ENCODE assay signal across 25 cellular contexts in genomic region chr9:69299316-69299715, GRCh38. TPM values are rescaled to one million over a fixed set of nuclear protein-coding genes. Genes with fewer than 3 reads are reported as not detected.
DNase-seq lines count a peak whose midpoint lies in the region; ATAC-seq, FAIRE-seq and TF ChIP-seq lines count a peak whose summit lies in the region.
"Had no signal": no experiment of that assay in that cellular context is flagged by ENCODE, and none has a peak within 500 bp of the region (broad histone marks: within the 10 kb centered on the region; RNA-seq: fewer than 3 reads in every experiment).

No MANE protein-coding gene starts in this region.

- H2AFZ ChIP-seq in GM12878 (ENCODE audit: control insufficient read depth, low read depth, low read length) (no peak overlapping the region), SK-N-SH (ENCODE audit: low read depth) (no peak overlapping the region), neural progenitor cell (replicated peaks) (no peak overlapping the region)

- H3K27ac ChIP-seq in GM12878 (ENCODE audit: control insufficient read depth, insufficient read depth) (no peak overlapping the region), SK-N-SH (ENCODE audit: low read depth in 2 of 2, low read length in 1 of 2) (no peak overlapping the region), neural progenitor cell (no peak overlapping the region)

- ATAC-seq in GM12878, result no peak
- ATAC-seq: GM23338 had no signal

- H3K27me3 ChIP-seq in GM12878 (replicated peaks in 1 of 2; ENCODE audit: control insufficient read depth in 2 of 2, insufficient read depth in 2 of 2, low read length in 1 of 2) (no peaks in the 10 kb centered on the region), SK-N-SH (ENCODE audit: insufficient read depth) (peaks cover 13% of the 10 kb centered on the region; the same call in 1 of the 2 replicates), neural progenitor cell (no peaks in the 10 kb centered on the region)

- no peaks in the 10 kb centered on the region for H3K79me2 ChIP-seq in GM12878 (ENCODE audit: control insufficient read depth, insufficient read depth, low read length)
- H3K79me2 ChIP-seq in SK-N-SH (ENCODE audit: insufficient read depth), result no peaks in the 10 kb centered on the region
- H3K79me2 ChIP-seq in neural progenitor cell (ENCODE audit: low read depth), result no peaks in the 10 kb centered on the region

- POLR2A ChIA-PET in GM12878 (lab: Charles Lee) (no interaction called here), SK-N-SH (lab: Yijun Ruan, JAX) (no interaction called here)

- CTCF ChIA-PET in GM12878 (lab: Yijun Ruan, JAX) (no interaction called here), SK-N-SH (lab: Yijun Ruan, JAX) (interaction anchor here (0.9 kb wide), 1 partner anchor 123 kb away, joined by 3 read pairs; no protein-coding TSS in a partner anchor)

- no peaks in the 10 kb centered on the region for H3K9me2 ChIP-seq in SK-N-SH

- BruUV-seq in GM12878 (replicated peaks; lab: Mats Ljungman, UMichigan), result no TSS peak

- TF ChIP-seq POLR2A in GM12891 (IDR thresholded peaks at IDR 0.05; ENCODE audit: low read depth, low read length) (no peak), GM12878 (IDR thresholded peaks at IDR 0.05; ENCODE audit: low read depth, low read length) (no peak)

- H3K36me3 Mint-ChIP-seq in neural progenitor cell, result no peaks in the 10 kb centered on the region
- H3K36me3 Mint-ChIP-seq: CD4-positive, CD25-positive, alpha-beta regulatory T cell; CD8-positive, alpha-beta memory T cell had no signal

- in situ Hi-C loops in KBM-7 (cut with MboI; ENCODE audit: low pct_unique_long_range_greater_than_20kb, low sequenced_read_pairs) (no loop called here), GM12878 (cut with MboI) (no loop called here)

- no peak overlapping the region for H3K4me2 ChIP-seq in GM12878 (ENCODE audit: control insufficient read depth, insufficient read depth)
- H3K4me2 ChIP-seq in SK-N-SH, result no peak overlapping the region
- H3K4me2 ChIP-seq in neural progenitor cell, result no peak overlapping the region
- H3K4me2 ChIP-seq: GM23338 had no signal

- no peak for TF ChIP-seq EP300 in GM12878 (IDR thresholded peaks at IDR 0.05; ENCODE audit: borderline replicate concordance in 1 of 2, control insufficient read depth in 1 of 2, low read depth in 2 of 2, low read length in 2 of 2)
- TF ChIP-seq EP300 in SK-N-SH (IDR thresholded peaks at IDR 0.05; ENCODE audit: borderline replicate concordance in 1 of 2, low read depth in 1 of 2, low read length in 1 of 2), result no peak

- no peaks in the 10 kb centered on the region for H3K9me3 Mint-ChIP-seq in neural progenitor cell
- H3K9me3 Mint-ChIP-seq: CD8-positive, alpha-beta memory T cell; GM23338 had no signal

- SMC1A ChIA-PET in GM12878 (lab: Charles Lee; ENCODE audit: uncharacterized antibody, unreplicated experiment), result no interaction called here

- TF ChIP-seq CTCF in GM12878 (IDR thresholded peaks at IDR 0.05 in 2 of 3, conservative IDR thresholded peaks at IDR 0.05 in 1 of 3; ENCODE audit: control insufficient read depth in 2 of 3, extremely low read depth in 1 of 3, insufficient read depth in 1 of 3, low read depth in 3 of 3, low read length in 3 of 3) (no peak), SK-N-SH (IDR thresholded peaks at IDR 0.05) (no peak), neural progenitor cell (IDR thresholded peaks at IDR 0.05) (no peak)

- RAD21 ChIA-PET in GM12878 (lab: Charles Lee; ENCODE audit: unreplicated experiment), result no interaction called here

- TF ChIP-seq RAD21 in GM12878 (IDR thresholded peaks at IDR 0.05; ENCODE audit: insufficient read depth, low read depth, low read length), result no peak
- no peak for TF ChIP-seq RAD21 in SK-N-SH (IDR thresholded peaks at IDR 0.05; ENCODE audit: low read length)

- H3K9ac ChIP-seq in GM12878 (ENCODE audit: control insufficient read depth, insufficient read depth, low read length) (no peak overlapping the region), SK-N-SH (no peak overlapping the region), neural progenitor cell (no peak overlapping the region)

- WGBS in GM12878 (ENCODE audit: insufficient coverage, insufficient replicate concordance, low lambda C conversion rate, missing lambda C conversion rate), result 4% methylated on average over 1 of the region's 1 CpG
- WGBS in SK-N-SH (ENCODE audit: low lambda C conversion rate), result 26% methylated on average over 1 of the region's 1 CpG

- H3K27me3 Mint-ChIP-seq in neural progenitor cell (ENCODE audit: insufficient read depth, low read depth), result peaks cover 8% of the 10 kb centered on the region

- H3K4me3 ChIP-seq in GM12878, result no peak overlapping the region
- no peak overlapping the region for H3K4me3 ChIP-seq in SK-N-SH (ENCODE audit: low read depth in 2 of 2, low read length in 1 of 2)
- H3K4me3 ChIP-seq in neural progenitor cell, result no peak overlapping the region
- H3K4me3 ChIP-seq: GM23338 had no signal

- H4K20me1 ChIP-seq in GM12878 (ENCODE audit: control insufficient read depth, insufficient read depth) (no peaks in the 10 kb centered on the region), SK-N-SH (ENCODE audit: insufficient read depth) (no peaks in the 10 kb centered on the region), neural progenitor cell (ENCODE audit: low read depth) (no peaks in the 10 kb centered on the region)

- peaks cover 6% of the 10 kb centered on the region for H3K4me1 Mint-ChIP-seq in neural progenitor cell
- H3K4me1 Mint-ChIP-seq: CD4-positive, CD25-positive, alpha-beta regulatory T cell; CD8-positive, alpha-beta memory T cell; GM23338 had no signal

- H3K36me3 ChIP-seq in GM12878 (ENCODE audit: control insufficient read depth in 2 of 2, insufficient read depth in 2 of 2, low read length in 1 of 2) (no peaks in the 10 kb centered on the region), SK-N-SH (replicated peaks in 1 of 2; ENCODE audit: control insufficient read depth in 1 of 2, insufficient read depth in 2 of 2, low read length in 1 of 2) (no peaks in the 10 kb centered on the region), neural progenitor cell (no peaks in the 10 kb centered on the region)
- H3K36me3 ChIP-seq: BE2C had no signal

- H3K4me1 ChIP-seq in GM12878 (ENCODE audit: control insufficient read depth, insufficient read depth, low read length) (no peaks in the 10 kb centered on the region), SK-N-SH (ENCODE audit: control insufficient read depth in 1 of 2, insufficient read depth in 2 of 2, low read depth in 1 of 2, low read length in 1 of 2) (no peaks in the 10 kb centered on the region), neural progenitor cell (no peaks in the 10 kb centered on the region)
- H3K4me1 ChIP-seq: BE2C had no signal

- no peak for FAIRE-seq in GM12891 (lab: Jason Lieb, UNC)
- FAIRE-seq in GM12878 (lab: Jason Lieb, UNC), result no peak
- FAIRE-seq: A204.1, GM12892, GM18507, H54, HTR-8/SVneo had no signal

- H3K4me3 Mint-ChIP-seq in neural progenitor cell, result no peak overlapping the region
- H3K4me3 Mint-ChIP-seq: CD4-positive, CD25-positive, alpha-beta regulatory T cell; CD8-positive, alpha-beta memory T cell; GM23338 had no signal

- H3F3A ChIP-seq in SK-N-SH (replicated peaks; ENCODE audit: insufficient read depth), result no peaks in the 10 kb centered on the region
- H3F3A ChIP-seq in neural progenitor cell (ENCODE audit: low read depth), result no peaks in the 10 kb centered on the region

- no peak overlapping the region for H3K27ac Mint-ChIP-seq in neural progenitor cell
- H3K27ac Mint-ChIP-seq: CD4-positive, CD25-positive, alpha-beta regulatory T cell; CD8-positive, alpha-beta memory T cell; GM23338 had no signal

- intact Hi-C loops in GM12878 (cut with micrococcal nuclease; ENCODE audit: unreplicated experiment), result no loop called here

- H3K9me3 ChIP-seq in GM12878 (replicated peaks; ENCODE audit: control insufficient read depth, insufficient read depth, low read length) (no peaks in the 10 kb centered on the region), SK-N-SH (no peaks in the 10 kb centered on the region), neural progenitor cell (ENCODE audit: low read depth) (no peaks in the 10 kb centered on the region)
- H3K9me3 ChIP-seq: BE2C had no signal

- DNase-seq in GM12891 (ENCODE audit: insufficient read length, low spot score) (no peak), KBM-7 (peak; percentile 29), OCI-M1 (lab: John Stamatoyannopoulos, UW) (peak; percentile 50), GM12878 (ENCODE audit: low read depth, low spot score) (no peak), SK-N-SH (no peak), NCI-H2029 (lab: John Stamatoyannopoulos, UW) (no peak), neural progenitor cell (ENCODE audit: low spot score) (no peak)
- DNase-seq: ACHN; BE2C; C1 segment of cervical spinal cord; CD4-positive, CD25-positive, alpha-beta regulatory T cell; CD8-positive, alpha-beta memory T cell; DMS 273 treated with DMSO at 0.1 percent for 48 hours; DMS53; DND-41; EL; HCEC 1CT; IMR-90 had no signal

TF ChIP-seq in GM12891, 5 proteins besides CTCF, POLR2A, EP300 and RAD21 (continues in another document):
- TF ChIP-seq POLR2AphosphoS5 (IDR thresholded peaks at IDR 0.05; ENCODE audit: low read depth, low read length) (no peak), POU2F2 (IDR thresholded peaks at IDR 0.05; ENCODE audit: low read depth, low read length) (no peak)

TF ChIP-seq in GM12878, 131 proteins besides CTCF, POLR2A, EP300 and RAD21 (continues in another document):
- TF ChIP-seq YY1 (IDR thresholded peaks at IDR 0.05; ENCODE audit: low read depth, low read length) (no peak), BCL11A (IDR thresholded peaks at IDR 0.05; ENCODE audit: low read depth, low read length) (no peak)

TF ChIP-seq in SK-N-SH, 30 proteins besides CTCF, POLR2A, EP300 and RAD21 (continues in another document):
- TF ChIP-seq TCF12 (IDR thresholded peaks at IDR 0.05), result no peak

RNA-seq across cellular contexts. Expression of gene ENTREP1, which starts 25.7 kb away (rescaled TPM):
- not detected for polyA plus RNA-seq in GM12891 (2012; ENCODE audit: low read depth, missing spikeins)
- total RNA-seq in GM12878 (2013; cell fraction: nucleolus; rRNA removed), result not detected in 2 replicates
- not detected in 2 replicates for total RNA-seq in GM12878 (2014; rRNA removed)
- total RNA-seq in GM12878 (2014; rRNA removed; fragmentation: Illumina TruSeq; extraction: Trizol), result not detected in 2 replicates
- not detected in 2 replicates for total RNA-seq in GM12878 (2021)
- not detected for polyA plus RNA-seq in GM12878 (2011; ENCODE audit: low read depth)
- polyA plus RNA-seq in GM12878 (2011; rRNA removed), result not detected in 2 replicates
- not detected in 2 replicates for polyA plus RNA-seq in GM12878 (2011; cell fraction: cytosol; rRNA removed)
- 0.06 and 0.12 TPM in 2 replicates for polyA plus RNA-seq in GM12878 (2011; cell fraction: nucleus; rRNA removed)
- polyA plus RNA-seq in GM12878 (2012), result not detected in 2 replicates
- polyA plus RNA-seq in GM12878 (2014; fragmentation: Illumina TruSeq; extraction: Trizol), result not detected in 2 replicates
- polyA plus RNA-seq in GM12878 (2014; fragmentation: Nextera tagmentation; extraction: Ambion mirVana), result not detected
- not detected in 2 replicates for polyA plus RNA-seq in GM12878 (2014; rRNA removed)
- polyA plus RNA-seq in GM12878 (2016; fragmentation: Nextera tagmentation; extraction: Ambion mirVana), result not detected
- not detected in 2 replicates for polyA minus RNA-seq in GM12878 (2011; rRNA and poly(A)+ RNA removed)
- not detected in 2 replicates for polyA minus RNA-seq in GM12878 (2011; cell fraction: cytosol; rRNA and poly(A)+ RNA removed)
- not detected in 2 replicates for polyA minus RNA-seq in GM12878 (2011; cell fraction: nucleus; rRNA and poly(A)+ RNA removed)
- polyA plus RNA-seq in SK-N-SH (2012; rRNA removed), result not detected in 2 replicates
- not detected in 2 replicates for polyA plus RNA-seq in SK-N-SH (2012; cell fraction: cytosol; rRNA removed)
- polyA plus RNA-seq in SK-N-SH (2012; cell fraction: nucleus; rRNA removed), result 0.04 and 0.07 TPM in 2 replicates
- total RNA-seq in neural progenitor cell (ENCODE audit: low replicate concordance), result 1.8 TPM in 2 replicates
- total RNA-seq: CD4-positive, CD25-positive, alpha-beta regulatory T cell; CD8-positive, alpha-beta memory T cell; G401; IMR-90 had no signal
- polyA plus RNA-seq: CD4-positive, CD25-positive, alpha-beta regulatory T cell; CD8-positive, alpha-beta memory T cell; IMR-90 had no signal

Comparison
In these comparisons a context has a peak if more than half of its experiments do, and no peak if none do; other contexts are left out.
1. DNase-seq: peak in KBM-7 (single experiment) and OCI-M1 (single experiment); none in GM12891 (single experiment), GM12878 (single experiment), SK-N-SH (single experiment), NCI-H2029 (single experiment) and neural progenitor cell (single experiment).